1 cellular context compared by ENCODE assay signal in genomic region chr19:10764340-10764894, GRCh38.
TF ChIP-seq lines count a peak whose summit lies in the region.

No MANE protein-coding gene starts in this region.

TF ChIP-seq in HepG2, 621 proteins besides CTCF, POLR2A, EP300 and RAD21 (continued from another document and continues in another):
- TF ChIP-seq ETS1 (CRISPR knock-in tag; IDR thresholded peaks at IDR 0.05) (no peak), KIAA2018 (CRISPR knock-in tag; IDR thresholded peaks at IDR 0.05; ENCODE audit: borderline replicate concordance) (no peak), HOXA7 (CRISPR knock-in tag; IDR thresholded peaks at IDR 0.05) (no peak), ZNF556 (CRISPR knock-in tag; IDR thresholded peaks at IDR 0.05; ENCODE audit: borderline replicate concordance) (peak; percentile 46; the same call in 1 of the 2 replicates), HES4 (CRISPR knock-in tag; IDR thresholded peaks at IDR 0.05; ENCODE audit: borderline replicate concordance) (no peak), NONO (IDR thresholded peaks at IDR 0.05) (no peak), NONO (CRISPR knock-in tag; conservative IDR thresholded peaks at IDR 0.05) (peak; percentile 97), U2AF1 (optimal IDR thresholded peaks at IDR 0.05; ENCODE audit: low read depth, low read length) (peak; percentile 49), HNRNPL (IDR thresholded peaks at IDR 0.05; ENCODE audit: low read depth, low read length) (peak; percentile 56; the same call in 1 of the 2 replicates), GLMP (CRISPR knock-in tag; IDR thresholded peaks at IDR 0.05; ENCODE audit: borderline replicate concordance) (no peak), RCOR2 (CRISPR knock-in tag; IDR thresholded peaks at IDR 0.05) (peak; percentile 92), MBD4 (IDR thresholded peaks at IDR 0.05; ENCODE audit: borderline replicate concordance, low read length) (no peak), BATF2 (CRISPR knock-in tag; IDR thresholded peaks at IDR 0.05) (no peak), SMAD1 (CRISPR knock-in tag; IDR thresholded peaks at IDR 0.05; ENCODE audit: borderline replicate concordance, low read depth) (peak; percentile 95; the same call in 1 of the 2 replicates), DNMT1 (CRISPR knock-in tag; IDR thresholded peaks at IDR 0.05) (no peak), ZNF619 (CRISPR knock-in tag; IDR thresholded peaks at IDR 0.05) (no peak), ZNF629 (CRISPR knock-in tag; conservative IDR thresholded peaks at IDR 0.05) (no peak), POGZ (CRISPR knock-in tag; IDR thresholded peaks at IDR 0.05) (peak; percentile 90), FOXM1 (CRISPR knock-in tag; IDR thresholded peaks at IDR 0.05) (no peak), TBP (CRISPR knock-in tag; IDR thresholded peaks at IDR 0.05) (no peak), DPF2 (CRISPR knock-in tag; IDR thresholded peaks at IDR 0.05; ENCODE audit: borderline replicate concordance, low read depth) (peak; percentile 82), HDAC2 (CRISPR knock-in tag; IDR thresholded peaks at IDR 0.05) (peak; percentile 92), ZNF143 (CRISPR knock-in tag; IDR thresholded peaks at IDR 0.05) (peak; percentile 45; the same call in 1 of the 2 replicates), MBNL3 (CRISPR knock-in tag; conservative IDR thresholded peaks at IDR 0.05) (no peak), HDAC6 (IDR thresholded peaks at IDR 0.05; ENCODE audit: low read depth, low read length) (no peak), HBP1 (CRISPR knock-in tag; IDR thresholded peaks at IDR 0.05; ENCODE audit: low read depth) (peak; percentile 86), STAT5B (CRISPR knock-in tag; IDR thresholded peaks at IDR 0.05) (no peak), ZFP1 (CRISPR knock-in tag; IDR thresholded peaks at IDR 0.05) (peak; percentile 75; the same call in 1 of the 2 replicates), ZNF138 (CRISPR knock-in tag; IDR thresholded peaks at IDR 0.05; ENCODE audit: low read depth) (no peak), CHD2 (IDR thresholded peaks at IDR 0.05; ENCODE audit: low read depth, low read length) (no peak), SYNCRIP (IDR thresholded peaks at IDR 0.05; ENCODE audit: insufficient read depth, low read depth, low read length) (no peak), SP2 (CRISPR knock-in tag; IDR thresholded peaks at IDR 0.05) (peak; percentile 61; the same call in 1 of the 2 replicates), ZNF607 (CRISPR knock-in tag; IDR thresholded peaks at IDR 0.05; ENCODE audit: borderline replicate concordance) (peak; percentile 92; the same call in 1 of the 2 replicates)
- TF ChIP-seq, protein P1, sequence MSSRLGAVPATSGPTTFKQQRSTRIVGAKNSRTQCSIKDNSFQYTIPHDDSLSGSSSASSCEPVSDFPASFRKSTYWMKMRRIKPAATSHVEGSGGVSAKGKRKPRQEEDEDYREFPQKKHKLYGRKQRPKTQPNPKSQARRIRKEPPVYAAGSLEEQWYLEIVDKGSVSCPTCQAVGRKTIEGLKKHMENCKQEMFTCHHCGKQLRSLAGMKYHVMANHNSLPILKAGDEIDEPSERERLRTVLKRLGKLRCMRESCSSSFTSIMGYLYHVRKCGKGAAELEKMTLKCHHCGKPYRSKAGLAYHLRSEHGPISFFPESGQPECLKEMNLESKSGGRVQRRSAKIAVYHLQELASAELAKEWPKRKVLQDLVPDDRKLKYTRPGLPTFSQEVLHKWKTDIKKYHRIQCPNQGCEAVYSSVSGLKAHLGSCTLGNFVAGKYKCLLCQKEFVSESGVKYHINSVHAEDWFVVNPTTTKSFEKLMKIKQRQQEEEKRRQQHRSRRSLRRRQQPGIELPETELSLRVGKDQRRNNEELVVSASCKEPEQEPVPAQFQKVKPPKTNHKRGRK (CRISPR knock-in tag; IDR thresholded peaks at IDR 0.05), result no peak
- TF ChIP-seq, protein P2, sequence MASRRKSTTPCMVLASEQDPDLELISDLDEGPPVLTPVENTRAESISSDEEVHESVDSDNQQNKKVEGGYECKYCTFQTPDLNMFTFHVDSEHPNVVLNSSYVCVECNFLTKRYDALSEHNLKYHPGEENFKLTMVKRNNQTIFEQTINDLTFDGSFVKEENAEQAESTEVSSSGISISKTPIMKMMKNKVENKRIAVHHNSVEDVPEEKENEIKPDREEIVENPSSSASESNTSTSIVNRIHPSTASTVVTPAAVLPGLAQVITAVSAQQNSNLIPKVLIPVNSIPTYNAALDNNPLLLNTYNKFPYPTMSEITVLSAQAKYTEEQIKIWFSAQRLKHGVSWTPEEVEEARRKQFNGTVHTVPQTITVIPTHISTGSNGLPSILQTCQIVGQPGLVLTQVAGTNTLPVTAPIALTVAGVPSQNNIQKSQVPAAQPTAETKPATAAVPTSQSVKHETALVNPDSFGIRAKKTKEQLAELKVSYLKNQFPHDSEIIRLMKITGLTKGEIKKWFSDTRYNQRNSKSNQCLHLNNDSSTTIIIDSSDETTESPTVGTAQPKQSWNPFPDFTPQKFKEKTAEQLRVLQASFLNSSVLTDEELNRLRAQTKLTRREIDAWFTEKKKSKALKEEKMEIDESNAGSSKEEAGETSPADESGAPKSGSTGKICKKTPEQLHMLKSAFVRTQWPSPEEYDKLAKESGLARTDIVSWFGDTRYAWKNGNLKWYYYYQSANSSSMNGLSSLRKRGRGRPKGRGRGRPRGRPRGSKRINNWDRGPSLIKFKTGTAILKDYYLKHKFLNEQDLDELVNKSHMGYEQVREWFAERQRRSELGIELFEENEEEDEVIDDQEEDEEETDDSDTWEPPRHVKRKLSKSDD (CRISPR knock-in tag; IDR thresholded peaks at IDR 0.05; ENCODE audit: low read depth), result peak; percentile 91
- TF ChIP-seq, protein P3, sequence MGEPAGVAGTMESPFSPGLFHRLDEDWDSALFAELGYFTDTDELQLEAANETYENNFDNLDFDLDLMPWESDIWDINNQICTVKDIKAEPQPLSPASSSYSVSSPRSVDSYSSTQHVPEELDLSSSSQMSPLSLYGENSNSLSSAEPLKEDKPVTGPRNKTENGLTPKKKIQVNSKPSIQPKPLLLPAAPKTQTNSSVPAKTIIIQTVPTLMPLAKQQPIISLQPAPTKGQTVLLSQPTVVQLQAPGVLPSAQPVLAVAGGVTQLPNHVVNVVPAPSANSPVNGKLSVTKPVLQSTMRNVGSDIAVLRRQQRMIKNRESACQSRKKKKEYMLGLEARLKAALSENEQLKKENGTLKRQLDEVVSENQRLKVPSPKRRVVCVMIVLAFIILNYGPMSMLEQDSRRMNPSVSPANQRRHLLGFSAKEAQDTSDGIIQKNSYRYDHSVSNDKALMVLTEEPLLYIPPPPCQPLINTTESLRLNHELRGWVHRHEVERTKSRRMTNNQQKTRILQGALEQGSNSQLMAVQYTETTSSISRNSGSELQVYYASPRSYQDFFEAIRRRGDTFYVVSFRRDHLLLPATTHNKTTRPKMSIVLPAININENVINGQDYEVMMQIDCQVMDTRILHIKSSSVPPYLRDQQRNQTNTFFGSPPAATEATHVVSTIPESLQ (CRISPR knock-in tag; conservative IDR thresholded peaks at IDR 0.05), result 0 out of 2 replicates have a peak, but pooled peaks have one; percentile 35
- TF ChIP-seq, protein P4, sequence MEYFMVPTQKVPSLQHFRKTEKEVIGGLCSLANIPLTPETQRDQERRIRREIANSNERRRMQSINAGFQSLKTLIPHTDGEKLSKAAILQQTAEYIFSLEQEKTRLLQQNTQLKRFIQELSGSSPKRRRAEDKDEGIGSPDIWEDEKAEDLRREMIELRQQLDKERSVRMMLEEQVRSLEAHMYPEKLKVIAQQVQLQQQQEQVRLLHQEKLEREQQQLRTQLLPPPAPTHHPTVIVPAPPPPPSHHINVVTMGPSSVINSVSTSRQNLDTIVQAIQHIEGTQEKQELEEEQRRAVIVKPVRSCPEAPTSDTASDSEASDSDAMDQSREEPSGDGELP (IDR thresholded peaks at IDR 0.05; ENCODE audit: borderline replicate concordance, low read depth), result peak; percentile 30; the same call in 1 of the 2 replicates
